ENCODE assay signal across 8 cellular contexts in the genomic region with DNA sequence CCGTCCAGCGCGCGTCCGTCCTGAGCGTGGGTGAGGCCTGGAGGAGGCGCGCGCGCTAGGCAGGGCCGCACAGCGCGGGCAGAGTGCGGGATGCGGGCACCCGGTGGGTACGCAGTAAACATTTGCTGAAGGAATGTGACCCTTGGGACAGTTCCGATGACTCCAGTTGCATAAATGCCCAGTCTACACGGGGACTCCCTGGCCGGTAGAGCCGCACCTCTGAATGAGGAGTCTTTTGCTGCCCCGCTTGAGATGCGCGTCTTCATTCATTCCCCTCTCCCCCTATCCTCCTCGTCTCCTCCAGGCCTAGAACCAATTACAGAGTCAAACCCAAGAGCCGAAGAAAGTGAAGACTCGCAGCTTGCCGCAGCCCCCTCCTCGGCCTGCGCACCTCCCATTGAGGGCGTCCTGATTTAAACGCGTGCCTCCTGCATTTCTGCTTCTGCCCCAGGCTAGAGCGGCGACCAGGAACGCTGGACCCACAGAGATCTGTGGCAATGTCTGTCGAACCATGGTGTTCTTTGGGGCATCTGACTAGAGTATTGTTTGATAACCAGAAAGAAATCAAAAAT. TPM values are rescaled to one million over a fixed set of nuclear protein-coding genes. Genes with fewer than 3 reads are reported as not detected.
DNase-seq lines count a peak whose midpoint lies in the region; ATAC-seq and TF ChIP-seq lines count a peak whose summit lies in the region.

No MANE protein-coding gene starts in this region.

- DNase-seq in AG09309 (ENCODE audit: low read depth), result no peak
- DNase-seq in cardiac fibroblast (ENCODE audit: low read depth in 2 of 2), result no peak
- DNase-seq in lower lobe of right lung, result peak; percentile 29
- DNase-seq in upper lobe of left lung, result no peak
- no peak for DNase-seq in DMS114 treated with DMSO at 0.1 percent for 48 hours (lab: John Stamatoyannopoulos, UW; ENCODE audit: unreplicated experiment)

- H3K4me1 ChIP-seq in lower lobe of right lung, result peaks cover 18% of the 10 kb centered on the region
- peaks cover 15 to 29% (median 23%) of the 10 kb centered on the region in 4 donors for H3K4me1 ChIP-seq in upper lobe of left lung

- ATAC-seq in GM19351 (IDR thresholded peaks at IDR 0.05; ENCODE audit: unreplicated experiment) (peak; percentile 19), HG03469 (IDR thresholded peaks at IDR 0.05; ENCODE audit: unreplicated experiment) (peak; percentile 17), lower lobe of right lung (peak; percentile 58 to 60), upper lobe of left lung (ENCODE audit: low FRiP score in 2 of 2) (peak; percentile 13 to 61), HG02798 (IDR thresholded peaks at IDR 0.05; ENCODE audit: poor library complexity, unreplicated experiment) (no peak)

- no peak for TF ChIP-seq EP300 in upper lobe of left lung (IDR thresholded peaks at IDR 0.05)

- TF ChIP-seq CTCF in AG09309 (IDR thresholded peaks at IDR 0.05; ENCODE audit: control insufficient read depth, insufficient read depth, low read depth, low read length, missing control alignments) (no peak), cardiac fibroblast (IDR thresholded peaks at IDR 0.05; ENCODE audit: low read depth, low read length) (no peak), lower lobe of right lung (IDR thresholded peaks at IDR 0.05) (no peak), upper lobe of left lung (IDR thresholded peaks at IDR 0.05) (no peak)

- intact Hi-C loops in lower lobe of right lung (cut with DNase I), result no loop called here

- H3K4me3 ChIP-seq in AG09309 (ENCODE audit: control insufficient read depth, low read depth, low read length), result peak overlapping the region; percentile 60
- peak overlapping the region; percentile 54 to 84 for H3K4me3 ChIP-seq in cardiac fibroblast (replicated peaks in 1 of 2; ENCODE audit: low read depth in 2 of 2, low read length in 2 of 2)
- H3K4me3 ChIP-seq in lower lobe of right lung, result peak overlapping the region; percentile 70
- H3K4me3 ChIP-seq in upper lobe of left lung, result peak overlapping the region; percentile 70 to 93 (median 89)

- H3K27ac ChIP-seq in lower lobe of right lung (peak overlapping the region; percentile 99), upper lobe of left lung (peak overlapping the region; percentile 96 to 99 (median 99))

- TF ChIP-seq POLR2A in upper lobe of left lung (IDR thresholded peaks at IDR 0.05), result peak in 1 of 4 donors; percentile 1

- H3K36me3 ChIP-seq in lower lobe of right lung (peaks cover 4% of the 10 kb centered on the region), upper lobe of left lung (peaks cover 0 to 15% (median 10%) of the 10 kb centered on the region in 4 donors)

- WGBS in upper lobe of left lung, 2 donors, result 6 to 15% methylated on average over 28 to 35 of the region's 37 CpGs

- no peaks in the 10 kb centered on the region for H3K27me3 ChIP-seq in lower lobe of right lung (ENCODE audit: low read depth)
- no peaks in the 10 kb centered on the region for H3K27me3 ChIP-seq in upper lobe of left lung

- H3K9me3 ChIP-seq in lower lobe of right lung (no peaks in the 10 kb centered on the region), upper lobe of left lung (no peaks in the 10 kb centered on the region)

RNA-seq across cellular contexts. Expression of gene CHKB, which starts 0.7 kb away (rescaled TPM):
- total RNA-seq in lower lobe of right lung, result 76.7 TPM
- 100 to 1,000 TPM in 2 of 6 donors, 10 to 100 TPM in 4; 42.7 to 294 (median 87.8) TPM for total RNA-seq in upper lobe of left lung

RNA-seq across cellular contexts. Expression of gene CPT1B, which starts 5.2 kb away (rescaled TPM):
- 12.6 TPM for total RNA-seq in lower lobe of right lung
- total RNA-seq in upper lobe of left lung, result 10 to 100 TPM in 5 of 6 donors, 1 to 10 TPM in 1; 7.3 to 54.5 (median 19.4) TPM

RNA-seq across cellular contexts. Expression of gene MAPK8IP2, which starts 17.2 kb away (rescaled TPM):
- total RNA-seq in lower lobe of right lung, result 1.7 TPM
- total RNA-seq in upper lobe of left lung, result 1 to 10 TPM; 1.0 to 5.5 (median 3.4) TPM

RNA-seq across cellular contexts. Expression of gene SYCE3, which starts 20.7 kb away (rescaled TPM):
- total RNA-seq in lower lobe of right lung (not detected), upper lobe of left lung (1 to 10 TPM in 1 of 6 donors, not detected in 5; 3.4 TPM)

RNA-seq across cellular contexts. Expression of gene KLHDC7B, which starts 37.7 kb away (rescaled TPM):
- 0.77 TPM for total RNA-seq in lower lobe of right lung
- total RNA-seq in upper lobe of left lung, result 1 to 10 TPM in 2 of 6 donors, under 1 TPM in 2, not detected in 2; 0.39 to 1.5 (median 0.81) TPM
